Comparison of ENCODE assay signal across 1 cellular context in genomic region chr4:182918044-182918607, GRCh38.
A peak's percentile ranks its signal among the peaks of the same experiment; 100 is the strongest.
TF ChIP-seq lines count a peak whose summit lies in the region.

No MANE protein-coding gene starts in this region.

TF ChIP-seq in GM12878, 131 proteins besides CTCF, POLR2A, EP300 and RAD21 (continued from another document):
- TF ChIP-seq ETV6 (conservative IDR thresholded peaks at IDR 0.05 in 1 of 2, IDR thresholded peaks at IDR 0.05 in 1 of 2; ENCODE audit: borderline replicate concordance in 1 of 2, low read depth in 1 of 2): 0 out of 4 replicates have a peak, but pooled peaks of 1 of the 2 experiments have one; percentile 2
- TF ChIP-seq SP1 (IDR thresholded peaks at IDR 0.05; ENCODE audit: low read depth, low read length): peak; percentile 53
- peak; percentile 46 for TF ChIP-seq FOXM1 (IDR thresholded peaks at IDR 0.05; ENCODE audit: low read depth, low read length)
- peak; percentile 31; the same call in 1 of the 2 replicates for TF ChIP-seq PKNOX1 (IDR thresholded peaks at IDR 0.05)
- TF ChIP-seq POLR2AphosphoS5 (IDR thresholded peaks at IDR 0.05; ENCODE audit: low read length): peak; percentile 56; the same call in 1 of the 2 replicates
- TF ChIP-seq E2F8 (IDR thresholded peaks at IDR 0.05; ENCODE audit: low read depth, partially characterized antibody): no peak
- peak; percentile 42 to 73; a peak in 3 of 4 replicates for TF ChIP-seq BHLHE40 (IDR thresholded peaks at IDR 0.05; ENCODE audit: borderline replicate concordance in 1 of 2, low read depth in 2 of 2, low read length in 1 of 2)
- 0 out of 2 replicates have a peak, but pooled peaks have one; percentile 30 for TF ChIP-seq HDGF (IDR thresholded peaks at IDR 0.05)
- TF ChIP-seq ZNF687 (IDR thresholded peaks at IDR 0.05): peak; percentile 89
- 0 out of 2 replicates have a peak, but pooled peaks have one; percentile 88 for TF ChIP-seq PAX5 (IDR thresholded peaks at IDR 0.05; ENCODE audit: borderline replicate concordance, low read depth, low read length)
- 0 out of 2 replicates have a peak, but pooled peaks have one; percentile 1 for TF ChIP-seq BCL11A (IDR thresholded peaks at IDR 0.05; ENCODE audit: low read depth, low read length)
- peak; percentile 72; the same call in 1 of the 2 replicates for TF ChIP-seq MTA3 (IDR thresholded peaks at IDR 0.05; ENCODE audit: borderline replicate concordance, low read length)
- TF ChIP-seq MLLT1 (IDR thresholded peaks at IDR 0.05): peak; percentile 75
- TF ChIP-seq CREM (IDR thresholded peaks at IDR 0.05; ENCODE audit: low read depth): peak; percentile 65; the same call in 1 of the 2 replicates
- peak; percentile 16; the same call in 1 of the 2 replicates for TF ChIP-seq HCFC1 (IDR thresholded peaks at IDR 0.05; ENCODE audit: low read length)
- TF ChIP-seq ZNF24 (IDR thresholded peaks at IDR 0.05): no peak
- TF ChIP-seq SKIL (IDR thresholded peaks at IDR 0.05; ENCODE audit: low read depth, poor library complexity, severe bottlenecking): peak; percentile 64
- peak; percentile 48 for TF ChIP-seq KLF5 (IDR thresholded peaks at IDR 0.05; ENCODE audit: partially characterized antibody)
- peak; percentile 46; the same call in 1 of the 2 replicates for TF ChIP-seq RUNX3 (IDR thresholded peaks at IDR 0.05; ENCODE audit: low read length)
- TF ChIP-seq ELK1 (IDR thresholded peaks at IDR 0.05; ENCODE audit: low read depth, low read length): no peak
